ENCODE assay signal across 8 cellular contexts in genomic region chr11:62854013-62854824, GRCh38. TPM values are rescaled to one million over a fixed set of nuclear protein-coding genes. Genes with fewer than 3 reads are reported as not detected.
DNase-seq lines count a peak whose midpoint lies in the region; TF ChIP-seq lines count a peak whose summit lies in the region.

No MANE protein-coding gene starts in this region.

- 16% methylated on average over 8 of the region's 8 CpGs for WGBS in esophagus muscularis mucosa
- WGBS in prostate gland = 7% methylated on average over 8 of the region's 8 CpGs

- no peaks in the 10 kb centered on the region for H3K27me3 ChIP-seq in esophagus muscularis mucosa
- H3K27me3 ChIP-seq in prostate gland (replicated peaks; ENCODE audit: insufficient read depth) = no peaks in the 10 kb centered on the region

- H3K4me1 ChIP-seq in esophagus muscularis mucosa = peaks cover 25 to 49% (median 39%) of the 10 kb centered on the region in 4 donors
- peaks cover 19% of the 10 kb centered on the region for H3K4me1 ChIP-seq in prostate gland (replicated peaks)

- peaks cover 26 to 36% (median 30%) of the 10 kb centered on the region in 4 donors for H3K36me3 ChIP-seq in esophagus muscularis mucosa
- H3K36me3 ChIP-seq in prostate gland = no peaks in the 10 kb centered on the region

- no peak for TF ChIP-seq CTCF in esophagus muscularis mucosa (IDR thresholded peaks at IDR 0.05)
- no peak for TF ChIP-seq CTCF in prostate gland (IDR thresholded peaks at IDR 0.05)

- peak overlapping the region; percentile 56 to 78 (median 72) for H3K4me3 ChIP-seq in esophagus muscularis mucosa
- peak overlapping the region; percentile 65 to 69 for H3K4me3 ChIP-seq in prostate gland

- TF ChIP-seq EP300 in esophagus muscularis mucosa (IDR thresholded peaks at IDR 0.05) = no peak

- H3K27ac ChIP-seq in esophagus muscularis mucosa (replicated peaks in 1 of 4) (peak overlapping the region; percentile 79 to 85 (median 83)), prostate gland (peak overlapping the region; percentile 65 to 79)

- no peak for DNase-seq in esophagus muscularis mucosa (ENCODE audit: extremely low spot score)
- DNase-seq in prostate gland (ENCODE audit: low spot score) = no peak
- no peak for DNase-seq in D341Med (ENCODE audit: low spot score)
- DNase-seq in mucosa of gallbladder (ENCODE audit: low spot score) = no peak
- no peak for DNase-seq in Ammon's horn (ENCODE audit: low spot score)
- no peak for DNase-seq in SKM-1 treated with dmso at 0.1 percent for 144 hours (lab: John Stamatoyannopoulos, UW; ENCODE audit: unreplicated experiment)

- intact Hi-C loops in esophagus muscularis mucosa (cut with DNase I) = loop anchor here (2.0 to 10.0 kb wide), 2 partner anchors 27 to 259 kb away; partner anchors contain the start of genes SLC3A2 and TUT1
- intact Hi-C loops in prostate gland (cut with DNase I) = no loop called here

- H3K9me3 ChIP-seq in esophagus muscularis mucosa (no peaks in the 10 kb centered on the region), prostate gland (no peaks in the 10 kb centered on the region)

- TF ChIP-seq POLR2A in GM10847 (IDR thresholded peaks at IDR 0.05; ENCODE audit: extremely low read depth, insufficient read length) (peak; percentile 8), esophagus muscularis mucosa (IDR thresholded peaks at IDR 0.05; ENCODE audit: low read depth) (no peak), prostate gland (IDR thresholded peaks at IDR 0.05) (no peak)

TF ChIP-seq in PFSK-1, 5 proteins besides CTCF, POLR2A, EP300 and RAD21:
- TF ChIP-seq POLR2AphosphoS5 (IDR thresholded peaks at IDR 0.05; ENCODE audit: low read depth, low read length) (peak; percentile 71), REST (IDR thresholded peaks at IDR 0.05; ENCODE audit: insufficient read depth in 1 of 2, low read depth in 2 of 2, low read length in 2 of 2) (no peak), TAF1 (IDR thresholded peaks at IDR 0.05; ENCODE audit: borderline replicate concordance, insufficient read depth, low read length) (no peak)

RNA-seq across cellular contexts. Expression of gene WDR74, which starts 14.8 kb away (rescaled TPM):
- 263 TPM for polyA plus RNA-seq in PFSK-1 (2012; ENCODE audit: insufficient read length, low read depth)
- total RNA-seq in esophagus muscularis mucosa (10 to 100 TPM; 18.3 to 53.1 (median 48.1) TPM), prostate gland (10 to 100 TPM; 44.5 to 46.1 TPM), mucosa of gallbladder (31.6 TPM)

RNA-seq across cellular contexts. Expression of gene TEX54, which starts 21.6 kb away (rescaled TPM):
- polyA plus RNA-seq in PFSK-1 (2012; ENCODE audit: insufficient read length, low read depth) = not detected
- total RNA-seq in esophagus muscularis mucosa (not detected), prostate gland (not detected), mucosa of gallbladder (not detected)

RNA-seq across cellular contexts. Expression of gene STX5, which starts 22.4 kb away (rescaled TPM):
- polyA plus RNA-seq in PFSK-1 (2012; ENCODE audit: insufficient read length, low read depth) = 49.5 TPM
- total RNA-seq in esophagus muscularis mucosa (10 to 100 TPM; 22.8 to 31.6 (median 31.6) TPM), prostate gland (10 to 100 TPM; 34.5 to 57.5 TPM), mucosa of gallbladder (48.8 TPM)

RNA-seq across cellular contexts. Expression of gene SLC3A2, which starts 26.5 kb away (rescaled TPM):
- polyA plus RNA-seq in PFSK-1 (2012; ENCODE audit: insufficient read length, low read depth) = 1,866 TPM
- total RNA-seq in esophagus muscularis mucosa (100 to 1,000 TPM in 1 of 4 donors, 10 to 100 TPM in 3; 53.2 to 123 (median 86.4) TPM), prostate gland (100 to 1,000 TPM; 158 to 235 TPM), mucosa of gallbladder (104 TPM)

RNA-seq across cellular contexts. Expression of gene NXF1, which starts 49.0 kb away (rescaled TPM):
- 54.4 TPM for polyA plus RNA-seq in PFSK-1 (2012; ENCODE audit: insufficient read length, low read depth)
- total RNA-seq in esophagus muscularis mucosa (10 to 100 TPM; 38.6 to 86.4 (median 48.4) TPM), prostate gland (10 to 100 TPM; 75.6 to 98.2 TPM), mucosa of gallbladder (85.7 TPM)
